8 cellular contexts compared by ENCODE assay signal in genomic region chr6:27146706-27147507, GRCh38.
A peak's percentile ranks its signal among the peaks of the same experiment; 100 is the strongest.
DNase-seq lines count a peak whose midpoint lies in the region; ATAC-seq and TF ChIP-seq lines count a peak whose summit lies in the region.

No MANE protein-coding gene starts in this region.

- no peak overlapping the region for H3K4me3 Mint-ChIP-seq in activated naive CD4-positive, alpha-beta T cell treated with anti-CD3 and anti-CD28 coated beads, Interleukin-2, amount 10 ng/mL, durations not matched to agents 7 days and 5 days

- H3K4me1 Mint-ChIP-seq in activated naive CD4-positive, alpha-beta T cell treated with anti-CD3 and anti-CD28 coated beads, Interleukin-2, amount 10 ng/mL, durations not matched to agents 7 days and 5 days = peaks cover 17% of the 10 kb centered on the region

- DNase-seq in GM04504 (ENCODE audit: low read depth) (peak; percentile 99), HCT116 (ENCODE audit: low read depth, low spot score) (peak; percentile 99), MM.1S (peak; percentile 97), SIG-M5 treated with dmso at 0.1 percent for 504 hours (lab: John Stamatoyannopoulos, UW; ENCODE audit: unreplicated experiment) (peak; percentile 99), glomerular visceral epithelial cell (ENCODE audit: extremely low spot score) (peak; percentile 99), non-pigmented ciliary epithelial cell (ENCODE audit: low read depth) (peak; percentile 99), tibial artery (peak; percentile 67 to 87)
- DNase-seq in activated naive CD4-positive, alpha-beta T cell treated with anti-CD3 and anti-CD28 coated beads, Interleukin-2, amount 10 ng/mL, durations not matched to agents 7 days and 5 days = peak; percentile 86

- H3K9me2 ChIP-seq in HCT116 (ENCODE audit: insufficient read depth) (no peaks in the 10 kb centered on the region), MM.1S (replicated peaks; ENCODE audit: insufficient read depth, low read length) (no peaks in the 10 kb centered on the region)

- POLR2A ChIA-PET in HCT116 (lab: Charles Lee) = interaction anchor here (0.7 to 10.2 kb wide), 43 partner anchors 9 to 1126 kb away, joined by 3 to 390 read pairs (median 5); a partner anchor contains a TSS

- H3K27me3 ChIP-seq in HCT116 (ENCODE audit: insufficient read depth, low read length) (no peaks in the 10 kb centered on the region), MM.1S (replicated peaks; ENCODE audit: insufficient read depth, low read length) (no peaks in the 10 kb centered on the region), tibial artery (no peaks in the 10 kb centered on the region)

- H3K4me3 ChIP-seq in HCT116 (replicated peaks in 1 of 2; ENCODE audit: low read depth in 1 of 2, low read length in 2 of 2) (peak overlapping the region; percentile 69 to 70), MM.1S (ENCODE audit: low read length) (peak overlapping the region; percentile 86), tibial artery (peak overlapping the region; percentile 62 to 78)

- BruUV-seq in HCT116 (replicated peaks; lab: Mats Ljungman, UMichigan) = TSS peak; percentile 98

- TF ChIP-seq CTCF in HCT116 (IDR thresholded peaks at IDR 0.05 in 2 of 3, conservative IDR thresholded peaks at IDR 0.05 in 1 of 3; ENCODE audit: borderline replicate concordance in 1 of 3, insufficient read depth in 1 of 3, low read depth in 2 of 3, low read length in 2 of 3) = no peak
- no peak for TF ChIP-seq CTCF in MM.1S (IDR thresholded peaks at IDR 0.05; ENCODE audit: low read length)
- TF ChIP-seq CTCF in tibial artery (IDR thresholded peaks at IDR 0.05) = peak in 1 of 2 experiments; percentile 5

- H3K9me3 Mint-ChIP-seq in activated naive CD4-positive, alpha-beta T cell treated with anti-CD3 and anti-CD28 coated beads, Interleukin-2, amount 10 ng/mL, durations not matched to agents 7 days and 5 days = no peaks in the 10 kb centered on the region

- H3K36me3 ChIP-seq in HCT116 (ENCODE audit: control insufficient read depth in 1 of 2, insufficient read depth in 2 of 2, low read length in 2 of 2) (no peaks in the 10 kb centered on the region), MM.1S (replicated peaks; ENCODE audit: insufficient read depth, low read length) (no peaks in the 10 kb centered on the region), tibial artery (no peaks in the 10 kb centered on the region)

- peak; percentile 71 for ATAC-seq in HCT116

- H3K79me2 ChIP-seq in HCT116 (ENCODE audit: insufficient read depth, low read length) (0 out of 2 replicates have a peak, but pooled peaks cover 4% of the 10 kb centered on the region), MM.1S (ENCODE audit: low read length) (no peaks in the 10 kb centered on the region)

- intact Hi-C loops in HCT116 (cut with micrococcal nuclease) = loop anchor here (1.0 to 5.0 kb wide), 5 partner anchors 14 to 988 kb away; a partner anchor contains a TSS
- intact Hi-C loops in tibial artery (cut with DNase I; ENCODE audit: low total_unique reads) = no loop called here

- no peak overlapping the region for H3K27ac Mint-ChIP-seq in activated naive CD4-positive, alpha-beta T cell treated with anti-CD3 and anti-CD28 coated beads, Interleukin-2, amount 10 ng/mL, durations not matched to agents 7 days and 5 days

- no peak overlapping the region for H2AFZ ChIP-seq in HCT116 (ENCODE audit: low read depth, low read length, poor library complexity, severe bottlenecking)
- H2AFZ ChIP-seq in MM.1S (ENCODE audit: low read length) = peak overlapping the region; percentile 58; the same call in 1 of the 2 replicates

- no peaks in the 10 kb centered on the region for H4K20me1 ChIP-seq in HCT116 (ENCODE audit: insufficient read depth)
- H4K20me1 ChIP-seq in MM.1S (ENCODE audit: insufficient read depth, low read length) = no peaks in the 10 kb centered on the region

- peaks cover 4% of the 10 kb centered on the region for H3K36me3 Mint-ChIP-seq in activated naive CD4-positive, alpha-beta T cell treated with anti-CD3 and anti-CD28 coated beads, Interleukin-2, amount 10 ng/mL, durations not matched to agents 7 days and 5 days

- H3K27ac ChIP-seq in HCT116 (ENCODE audit: low read depth, low read length) (peak overlapping the region; percentile 97), MM.1S (ENCODE audit: low read length) (peak overlapping the region; percentile 93), tibial artery (peak overlapping the region; percentile 87 to 91)

- RAD21 ChIA-PET in HCT116 (lab: Charles Lee; ENCODE audit: low non-redundant PET in 1 of 2, low total read pairs in 2 of 2, uncharacterized antibody in 2 of 2, unreplicated experiment in 2 of 2) = interaction anchor here in 1 of 2 experiments (0.6 kb wide), 1 partner anchor 644 kb away, joined by 3 read pairs; no protein-coding TSS in a partner anchor

- peak overlapping the region; percentile 93 for H3K4me2 ChIP-seq in HCT116 (ENCODE audit: low read length)
- peak overlapping the region; percentile 98 for H3K4me2 ChIP-seq in MM.1S (ENCODE audit: low read depth, low read length)

- CTCF ChIA-PET in HCT116 (lab: Charles Lee) = interaction anchor here (1.2 kb wide), 1 partner anchor 20 kb away, joined by 4 read pairs; no protein-coding TSS in a partner anchor
- CTCF ChIA-PET in activated naive CD4-positive, alpha-beta T cell treated with anti-CD3 and anti-CD28 coated beads, Interleukin-2, amount 10 ng/mL, durations not matched to agents 7 days and 5 days (lab: Charles Lee) = interaction anchor here (0.7 to 1.2 kb wide), 4 partner anchors 10 to 721 kb away, joined by 3 to 4 read pairs (median 3); a partner anchor contains a TSS

- no peak for TF ChIP-seq RAD21 in HCT116 (IDR thresholded peaks at IDR 0.05; ENCODE audit: low read depth)

- H3K9ac ChIP-seq in HCT116 (ENCODE audit: low read length) = peak overlapping the region; percentile 90
- peak overlapping the region; percentile 90 for H3K9ac ChIP-seq in MM.1S (ENCODE audit: low read length)

- TF ChIP-seq POLR2A in HCT116 (IDR thresholded peaks at IDR 0.05; ENCODE audit: borderline replicate concordance, extremely low read depth, insufficient read depth, insufficient read length) = peak; percentile 93

- H3K9me3 ChIP-seq in HCT116 (ENCODE audit: control insufficient read depth in 1 of 2, insufficient read depth in 1 of 2, low read depth in 1 of 2, low read length in 2 of 2) (no peaks in the 10 kb centered on the region), MM.1S (replicated peaks; ENCODE audit: insufficient read depth, low read length) (no peaks in the 10 kb centered on the region), tibial artery (no peaks in the 10 kb centered on the region)

- H3K4me1 ChIP-seq in HCT116 (ENCODE audit: control insufficient read depth in 1 of 2, insufficient read depth in 2 of 2, low read length in 2 of 2) (peaks cover 26 to 55% of the 10 kb centered on the region in 2 experiments), MM.1S (ENCODE audit: low read length) (peaks cover 7% of the 10 kb centered on the region; the same call in 1 of the 2 replicates), tibial artery (peaks cover 0 to 23% (median 10%) of the 10 kb centered on the region in 4 donors)

- H3F3A ChIP-seq in MM.1S (ENCODE audit: insufficient read depth, low read length) = peaks cover 47% of the 10 kb centered on the region

- no peaks in the 10 kb centered on the region for H3K27me3 Mint-ChIP-seq in activated naive CD4-positive, alpha-beta T cell treated with anti-CD3 and anti-CD28 coated beads, Interleukin-2, amount 10 ng/mL, durations not matched to agents 7 days and 5 days

TF ChIP-seq in HCT116, 20 proteins besides CTCF, POLR2A, EP300 and RAD21 (continues in another document):
- peak; percentile 80 for TF ChIP-seq MAX (IDR thresholded peaks at IDR 0.05)
- peak; percentile 35; the same call in 1 of the 2 replicates for TF ChIP-seq SRF (IDR thresholded peaks at IDR 0.05; ENCODE audit: low read depth)
- TF ChIP-seq SP1 (IDR thresholded peaks at IDR 0.05; ENCODE audit: low read depth) = peak; percentile 99
- TF ChIP-seq JUND (IDR thresholded peaks at IDR 0.05) = peak; percentile 55
- TF ChIP-seq ELF1 (IDR thresholded peaks at IDR 0.05; ENCODE audit: borderline replicate concordance, low read depth) = peak; percentile 5; the same call in 1 of the 2 replicates
- peak; percentile 83 for TF ChIP-seq CBX3 (IDR thresholded peaks at IDR 0.05; ENCODE audit: low read depth)
- no peak for TF ChIP-seq ATF3 (IDR thresholded peaks at IDR 0.05)
- no peak for TF ChIP-seq EZH2 (IDR thresholded peaks at IDR 0.05)
- TF ChIP-seq POLR2AphosphoS5 (IDR thresholded peaks at IDR 0.05; ENCODE audit: low read depth, low read length) = peak; percentile 96
- no peak for TF ChIP-seq EGR1 (IDR thresholded peaks at IDR 0.05; ENCODE audit: low read depth)
- peak; percentile 73 for TF ChIP-seq ZBTB33 (IDR thresholded peaks at IDR 0.05; ENCODE audit: extremely low read depth, insufficient replicate concordance, low read length)
- TF ChIP-seq CEBPB (IDR thresholded peaks at IDR 0.05; ENCODE audit: low read depth) = peak; percentile 71
- TF ChIP-seq ZNF274 (IDR thresholded peaks at IDR 0.05; ENCODE audit: low read depth, low read length) = no peak
- TF ChIP-seq TCF7L2 (IDR thresholded peaks at IDR 0.05; ENCODE audit: borderline replicate concordance, extremely low read depth, insufficient read depth, insufficient read length) = no peak
- peak; percentile 15 for TF ChIP-seq YY1 (IDR thresholded peaks at IDR 0.05; ENCODE audit: extremely low read depth, insufficient replicate concordance, low read depth, low read length)

Comparison
In these comparisons a context has a peak if more than half of its experiments do, and no peak if none do; other contexts are left out.
1. Peak in every context shown above with its lines: DNase-seq, ATAC-seq, H3K4me3 ChIP-seq and H3K27ac ChIP-seq.